Comparison of ENCODE assay signal across 12 cellular contexts in the genomic region with DNA sequence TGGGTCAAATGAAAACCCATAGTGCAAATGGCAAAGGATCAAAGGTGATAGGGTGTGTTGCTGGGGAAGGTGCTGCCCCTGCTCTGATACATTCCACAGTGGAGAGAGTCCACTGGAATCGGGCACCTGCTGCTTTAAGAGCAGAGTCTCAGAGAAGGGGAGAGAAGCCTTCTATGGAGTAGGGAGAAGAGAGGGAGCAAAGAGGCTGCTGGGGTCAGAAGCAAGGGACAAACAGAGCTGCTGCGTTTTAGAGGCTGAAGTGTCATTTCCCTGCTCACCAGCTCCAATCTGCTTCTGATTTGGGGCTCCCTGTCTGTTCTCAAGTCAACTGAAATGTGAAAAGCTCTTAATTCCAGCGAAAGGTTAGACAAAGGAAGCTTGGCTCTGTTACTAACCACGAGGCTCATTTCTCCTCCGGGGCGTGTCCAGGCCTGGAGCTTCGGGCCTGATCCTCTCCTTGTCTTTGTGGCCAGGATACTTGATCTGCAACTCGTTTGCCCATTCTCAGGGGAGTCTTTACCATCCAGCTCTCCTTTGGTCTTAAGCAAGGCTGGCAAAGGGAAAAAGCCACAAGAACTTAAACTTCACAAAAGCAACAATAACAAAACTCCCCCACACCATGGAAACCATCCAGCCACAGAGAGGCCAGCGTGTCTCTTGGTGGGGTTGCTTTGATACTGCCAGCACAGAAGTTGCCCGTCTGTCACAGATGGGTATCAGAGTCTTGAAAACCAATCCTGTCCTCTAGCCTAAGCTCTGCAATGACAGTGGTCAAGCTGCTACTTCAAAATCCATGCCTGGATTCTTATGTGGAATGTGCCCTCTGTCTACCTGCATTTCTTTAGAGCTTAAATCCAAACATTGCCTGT.
DNase-seq lines count a peak whose midpoint lies in the region; ATAC-seq, FAIRE-seq and TF ChIP-seq lines count a peak whose summit lies in the region.
"Had no signal": no experiment of that assay in that cellular context is flagged by ENCODE, and none has a peak within 500 bp of the region (broad histone marks: within the 10 kb centered on the region; RNA-seq: fewer than 3 reads in every experiment).

No MANE protein-coding gene starts in this region.

- H3K4ac ChIP-seq in H1 (replicated peaks; ENCODE audit: insufficient read length, low read depth, low read length) = no peak overlapping the region

- no peak overlapping the region for H3K56ac ChIP-seq in H1 (replicated peaks; ENCODE audit: insufficient read length, low read depth, low read length)

- peak overlapping the region; percentile 86; the same call in 1 of the 2 replicates for H2BK12ac ChIP-seq in H1 (ENCODE audit: low read depth, low read length)

- H2BK15ac ChIP-seq in H1 (ENCODE audit: low read length) = no peak overlapping the region

- H4K20me1 ChIP-seq in H1 (replicated peaks in 1 of 2; ENCODE audit: control insufficient read depth in 1 of 2, insufficient read depth in 2 of 2, low read length in 2 of 2) = no peaks in the 10 kb centered on the region

- no peaks in the 10 kb centered on the region for H3K27me3 Mint-ChIP-seq in activated T-cell treated with anti-CD3 and anti-CD28 coated beads, Interleukin-2, amount 50 U/mL, for 24 hours
- no peaks in the 10 kb centered on the region for H3K27me3 Mint-ChIP-seq in activated T-helper 17 cell treated with anti-CD3 and anti-CD28 coated beads, Interleukin-2, amount 50 U/mL, for 72 hours

- H3K36me3 Mint-ChIP-seq in activated T-cell treated with anti-CD3 and anti-CD28 coated beads, Interleukin-2, amount 50 U/mL, for 24 hours (ENCODE audit: low read depth) = no peaks in the 10 kb centered on the region
- no peaks in the 10 kb centered on the region for H3K36me3 Mint-ChIP-seq in activated T-helper 17 cell treated with anti-CD3 and anti-CD28 coated beads, Interleukin-2, amount 50 U/mL, for 72 hours (ENCODE audit: low read depth)

- no peak overlapping the region for H3K4me3 Mint-ChIP-seq in activated T-cell treated with anti-CD3 and anti-CD28 coated beads, Interleukin-2, amount 50 U/mL, for 24 hours
- no peak overlapping the region for H3K4me3 Mint-ChIP-seq in activated T-helper 17 cell treated with anti-CD3 and anti-CD28 coated beads, Interleukin-2, amount 50 U/mL, for 72 hours
- H3K4me3 Mint-ChIP-seq: T-helper 1 cell treated with Interleukin-12 subunit alpha and Interleukin-12 subunit beta and Interleukin-4 antibody, amounts not matched to agents 30 μg/mL and 1 μg/mL, for 36 hours had no signal

- FAIRE-seq in H1 (lab: Jason Lieb, UNC) = no peak
- FAIRE-seq in GM12892 (lab: Jason Lieb, UNC) = no peak
- FAIRE-seq: GM12878 had no signal

- H3K27me3 ChIP-seq in ACC112 (ENCODE audit: insufficient read depth, low read length) (no peaks in the 10 kb centered on the region), H1 (replicated peaks in 1 of 4; ENCODE audit: control insufficient read depth in 3 of 4, extremely low read depth in 1 of 4, insufficient read depth in 3 of 4, low read length in 3 of 4) (no peaks in the 10 kb centered on the region)

- H2BK120ac ChIP-seq in H1 (replicated peaks; ENCODE audit: low read depth, low read length) = no peak overlapping the region

- no peaks in the 10 kb centered on the region for H3K4me1 Mint-ChIP-seq in activated T-cell treated with anti-CD3 and anti-CD28 coated beads, Interleukin-2, amount 50 U/mL, for 24 hours (ENCODE audit: low read depth)
- no peaks in the 10 kb centered on the region for H3K4me1 Mint-ChIP-seq in activated T-helper 17 cell treated with anti-CD3 and anti-CD28 coated beads, Interleukin-2, amount 50 U/mL, for 72 hours

- WGBS in H1 (ENCODE audit: extremely low coverage in 1 of 2, insufficient coverage in 1 of 2, insufficient read length in 1 of 2, insufficient replicate concordance in 2 of 2, low coverage in 1 of 2, low lambda C conversion rate in 2 of 2, missing lambda C conversion rate in 1 of 2), 2 experiments = 73% methylated on average over 10 of the region's 10 CpGs; no CpG with 5 or more reads in 1 of the 2 experiments

- no peak overlapping the region for H3K27ac Mint-ChIP-seq in activated T-cell treated with anti-CD3 and anti-CD28 coated beads, Interleukin-2, amount 50 U/mL, for 24 hours
- H3K27ac Mint-ChIP-seq in activated T-helper 17 cell treated with anti-CD3 and anti-CD28 coated beads, Interleukin-2, amount 50 U/mL, for 72 hours = no peak overlapping the region
- H3K27ac Mint-ChIP-seq: T-helper 1 cell treated with Interleukin-12 subunit alpha and Interleukin-12 subunit beta and Interleukin-4 antibody, amounts not matched to agents 30 μg/mL and 1 μg/mL, for 36 hours had no signal

- H3K4me2 ChIP-seq in H1 (ENCODE audit: insufficient read depth in 1 of 2, low read depth in 2 of 2, low read length in 2 of 2) = peak overlapping the region; percentile 15 to 31; a peak in 1 of 4 replicates

- H2AK5ac ChIP-seq in H1 (ENCODE audit: low read depth, low read length) = no peak overlapping the region

- TF ChIP-seq POLR2A in H1 (IDR thresholded peaks at IDR 0.05; ENCODE audit: control extremely low read depth in 1 of 2, low read depth in 2 of 2, low read length in 2 of 2) = no peak
- no peak for TF ChIP-seq POLR2A in GM12892 (IDR thresholded peaks at IDR 0.05; ENCODE audit: low read depth, low read length)

- H3K9me3 Mint-ChIP-seq in activated T-cell treated with anti-CD3 and anti-CD28 coated beads, Interleukin-2, amount 50 U/mL, for 24 hours = no peaks in the 10 kb centered on the region
- peaks cover 7% of the 10 kb centered on the region for H3K9me3 Mint-ChIP-seq in activated T-helper 17 cell treated with anti-CD3 and anti-CD28 coated beads, Interleukin-2, amount 50 U/mL, for 72 hours

- H3K18ac ChIP-seq in H1 (ENCODE audit: extremely low read depth, low read length) = peak overlapping the region; percentile 76

- no peaks in the 10 kb centered on the region for H3K23me2 ChIP-seq in H1 (ENCODE audit: low read depth, low read length)

- no peak overlapping the region for H4K8ac ChIP-seq in H1 (ENCODE audit: extremely low read depth, insufficient read depth, low read length)

- H3K4me3 ChIP-seq in ACC112 (ENCODE audit: low read depth, low read length) (no peak overlapping the region), H1 (ENCODE audit: extremely low read depth in 1 of 4, insufficient read depth in 2 of 4, low read depth in 3 of 4, low read length in 4 of 4) (no peak overlapping the region; a peak in 1 of 8 replicates)
- H3K4me3 ChIP-seq: GM12878 had no signal

- H2AFZ ChIP-seq in ACC112 (ENCODE audit: low read length, unreplicated experiment) = peak overlapping the region; percentile 13
- peak overlapping the region; percentile 83 for H2AFZ ChIP-seq in H1 (ENCODE audit: low read length)

- TF ChIP-seq CTCF in H1 (IDR thresholded peaks at IDR 0.05; ENCODE audit: control extremely low read depth in 1 of 3, insufficient read depth in 1 of 3, low read depth in 1 of 3, low read length in 3 of 3) = no peak

- H3K36me3 ChIP-seq in ACC112 (ENCODE audit: insufficient read depth, low read length) (no peaks in the 10 kb centered on the region), H1 (ENCODE audit: control insufficient read depth in 2 of 4, insufficient read depth in 4 of 4, low read length in 3 of 4) (no peaks in the 10 kb centered on the region)

- CTCF ChIA-PET in H1 (lab: Charles Lee; ENCODE audit: partially characterized antibody) = interaction anchor here (0.6 to 1.4 kb wide), 9 partner anchors 11 to 884 kb away, joined by 3 to 8 read pairs (median 3); no protein-coding TSS in a partner anchor

- peak overlapping the region; percentile 12 for H4K91ac ChIP-seq in H1 (replicated peaks; ENCODE audit: insufficient read length, low read length)

- 0 out of 7 replicates have a peak overlapping the region, but pooled peaks of 2 of the 4 experiments have one; percentile 11 to 18 for H3K9ac ChIP-seq in H1 (replicated peaks in 1 of 4; ENCODE audit: extremely low read depth in 1 of 4, low read depth in 3 of 4, low read length in 3 of 4)

- H3K14ac ChIP-seq in H1 (ENCODE audit: insufficient read length) = no peak overlapping the region

- H3K4me1 ChIP-seq in ACC112 (ENCODE audit: control insufficient read depth, insufficient read depth, low read length, unreplicated experiment) (peaks cover 16% of the 10 kb centered on the region), H1 (replicated peaks in 1 of 4; ENCODE audit: control insufficient read depth in 3 of 4, insufficient read depth in 4 of 4, low read length in 3 of 4) (peaks cover 6 to 17% (median 10%) of the 10 kb centered on the region in 4 experiments; a peak in 5 of 7 replicates)

- H3K27ac ChIP-seq in ACC112 (ENCODE audit: low read depth, low read length) = peak overlapping the region; percentile 9
- H3K27ac ChIP-seq in H1 (ENCODE audit: low read depth, low read length) = peak overlapping the region; percentile 32

- no peaks in the 10 kb centered on the region for H3K79me2 ChIP-seq in ACC112 (ENCODE audit: control insufficient read depth, insufficient read depth, low read length, unreplicated experiment)
- no peaks in the 10 kb centered on the region for H3K79me2 ChIP-seq in H1 (ENCODE audit: control insufficient read depth in 1 of 2, insufficient read depth in 2 of 2, low read length in 2 of 2)

- no peaks in the 10 kb centered on the region for H3K9me3 ChIP-seq in H1 (ENCODE audit: insufficient read depth in 2 of 2, low read depth in 1 of 2, low read length in 1 of 2)

- H3K79me1 ChIP-seq in H1 (ENCODE audit: low read depth, low read length) = no peaks in the 10 kb centered on the region

- no peak overlapping the region for H3K23ac ChIP-seq in H1 (ENCODE audit: insufficient read length)

- peak overlapping the region; percentile 87; the same call in 1 of the 2 replicates for H2BK20ac ChIP-seq in H1 (ENCODE audit: low read length)

- ATAC-seq in activated T-helper 17 cell treated with anti-CD3 and anti-CD28 coated beads, Interleukin-2, amount 50 U/mL, for 72 hours (replicated peaks) = no peak
- ATAC-seq: GM12878 had no signal

- no peak for TF ChIP-seq EP300 in H1 (IDR thresholded peaks at IDR 0.05; ENCODE audit: borderline replicate concordance in 1 of 2, low read depth in 2 of 2, low read length in 2 of 2)

- POLR2A ChIA-PET in H1 (lab: Charles Lee; ENCODE audit: partially characterized antibody) = interaction anchor here (1.3 to 2.2 kb wide), 2 partner anchors 10 to 16 kb away, joined by 3 to 8 read pairs; no protein-coding TSS in a partner anchor

- no peak overlapping the region for H4K5ac ChIP-seq in H1 (ENCODE audit: insufficient read length, low read depth, low read length)

- DNase-seq in M059J (ENCODE audit: low read depth) (peak; percentile 88), H1 (ENCODE audit: low read depth in 1 of 2, low spot score in 2 of 2) (no peak), myocyte (ENCODE audit: low read depth) (peak; percentile 97), GM12892 (ENCODE audit: insufficient read length) (no peak)
- DNase-seq in activated CD4-positive, CD25-positive, alpha-beta regulatory T cell (lab: John Stamatoyannopoulos, UW) = no peak
- no peak for DNase-seq in activated T-cell treated with anti-CD3 and anti-CD28 coated beads, Interleukin-2, amount 50 U/mL, for 24 hours
- DNase-seq: activated T-cell treated with anti-CD3 and anti-CD28 coated beads, Interleukin-2, amount 50 U/mL, for 48 hours; NCI-H187 treated with DMSO at 0.1 percent for 48 hours had no signal

- peak overlapping the region; percentile 50; the same call in 1 of the 2 replicates for H2BK5ac ChIP-seq in H1 (ENCODE audit: low read depth, low read length)

- TF ChIP-seq RAD21 in H1 (IDR thresholded peaks at IDR 0.05 in 1 of 2, conservative IDR thresholded peaks at IDR 0.05 in 1 of 2; ENCODE audit: low read depth in 2 of 2, low read length in 2 of 2) = no peak

Comparison
In these comparisons a context has a peak if more than half of its experiments do, and no peak if none do; other contexts are left out.
1. DNase-seq: peak in M059J (single experiment) and myocyte (single experiment); none in H1 (0 of 2), activated CD4-positive, CD25-positive, alpha-beta regulatory T cell (0 of 4), activated T-cell treated with anti-CD3 and anti-CD28 coated beads, Interleukin-2, amount 50 U/mL, for 24 hours (single experiment) and GM12892 (single experiment).